9 cellular contexts compared by ENCODE assay signal in genomic region chr12:21941522-21942376, GRCh38. TPM values are rescaled to one million over a fixed set of nuclear protein-coding genes. Genes with fewer than 3 reads are reported as not detected.
DNase-seq lines count a peak whose midpoint lies in the region; ATAC-seq and TF ChIP-seq lines count a peak whose summit lies in the region.
"Had no signal": no experiment of that assay in that cellular context is flagged by ENCODE, and none has a peak within 500 bp of the region (broad histone marks: within the 10 kb centered on the region; RNA-seq: fewer than 3 reads in every experiment).

No MANE protein-coding gene starts in this region.

- H3K27me3 Mint-ChIP-seq in stimulated activated memory B cell treated with anti-CD40 and anti-IgM and Interleukin-4, amounts not matched to agents 10 μg/mL and 1 μg/mL and 100 μg/mL, for 72 hours: peaks cover 36% of the 10 kb centered on the region

- in situ Hi-C loops in mammary epithelial cell (cut with MboI; ENCODE audit: low sequenced_read_pairs in 2 of 2): no loop called here

- H3K36me3 ChIP-seq in mammary epithelial cell (ENCODE audit: insufficient read depth, low read length): no peaks in the 10 kb centered on the region

- H3K4me1 Mint-ChIP-seq in stimulated activated memory B cell treated with anti-CD40 and anti-IgM and Interleukin-4, amounts not matched to agents 10 μg/mL and 1 μg/mL and 100 μg/mL, for 72 hours: no peaks in the 10 kb centered on the region

- H3K79me2 ChIP-seq in mammary epithelial cell (ENCODE audit: insufficient read depth, low read length): no peaks in the 10 kb centered on the region

- H3K4me2 ChIP-seq in mammary epithelial cell (ENCODE audit: insufficient read depth, low read depth, low read length): peak overlapping the region; percentile 68

- H3K9ac ChIP-seq in mammary epithelial cell (ENCODE audit: insufficient read depth, low read length): no peak overlapping the region

- H3K36me3 Mint-ChIP-seq in stimulated activated memory B cell treated with anti-CD40 and anti-IgM and Interleukin-4, amounts not matched to agents 10 μg/mL and 1 μg/mL and 100 μg/mL, for 72 hours: no peaks in the 10 kb centered on the region

- H3K27ac Mint-ChIP-seq in stimulated activated memory B cell treated with anti-CD40 and anti-IgM and Interleukin-4, amounts not matched to agents 10 μg/mL and 1 μg/mL and 100 μg/mL, for 72 hours: no peak overlapping the region

- no peak overlapping the region for H3K27ac ChIP-seq in mammary epithelial cell (ENCODE audit: insufficient read depth, low read depth, low read length)
- H3K27ac ChIP-seq: 22Rv1 had no signal

- ATAC-seq in stimulated activated memory B cell treated with anti-CD40 and anti-IgM and Interleukin-4, amounts not matched to agents 10 μg/mL and 1 μg/mL and 100 μg/mL, for 72 hours: no peak
- ATAC-seq in HG03108 (IDR thresholded peaks at IDR 0.05; ENCODE audit: unreplicated experiment) (no peak), HG03097 (IDR thresholded peaks at IDR 0.05; ENCODE audit: low FRiP score, unreplicated experiment) (no peak)

- H2AFZ ChIP-seq in mammary epithelial cell (ENCODE audit: low read depth, low read length): no peak overlapping the region

- no TSS peak for BruUV-seq in mammary epithelial cell (replicated peaks; lab: Mats Ljungman, UMichigan)

- peak overlapping the region; percentile 1 for H3K4me3 Mint-ChIP-seq in stimulated activated memory B cell treated with anti-CD40 and anti-IgM and Interleukin-4, amounts not matched to agents 10 μg/mL and 1 μg/mL and 100 μg/mL, for 72 hours

- H3K4me3 ChIP-seq in mammary epithelial cell (replicated peaks in 1 of 3; ENCODE audit: insufficient read depth in 1 of 3, low read depth in 2 of 3, low read length in 3 of 3): no peak overlapping the region

- DNase-seq in DMS53 (lab: John Stamatoyannopoulos, UW) (peak; percentile 51), DMS53 treated with DMSO at 0.1 percent for 48 hours (lab: John Stamatoyannopoulos, UW; ENCODE audit: unreplicated experiment) (no peak), mammary epithelial cell (no peak), islet precursor cell (peak; percentile 82), NCI-H526 treated with DMSO at 0.1 percent for 48 hours (lab: John Stamatoyannopoulos, UW) (no peak)

- intact Hi-C loops in mammary epithelial cell (cut with micrococcal nuclease): no loop called here

- no peaks in the 10 kb centered on the region for H4K20me1 ChIP-seq in mammary epithelial cell (ENCODE audit: insufficient read depth, low read length)

- dilution Hi-C loops in mammary epithelial cell (cut with HindIII; ENCODE audit: low sequenced_read_pairs): no loop called here

- peaks cover 27% of the 10 kb centered on the region for H3K27me3 ChIP-seq in mammary epithelial cell (ENCODE audit: insufficient read depth, low read length)

- no peaks in the 10 kb centered on the region for H3K4me1 ChIP-seq in mammary epithelial cell (ENCODE audit: insufficient read depth, low read length)

- H3K9me3 ChIP-seq in mammary epithelial cell (replicated peaks; ENCODE audit: insufficient read depth, low read length): no peaks in the 10 kb centered on the region

- WGBS in mammary epithelial cell (ENCODE audit: low coverage, missing lambda C conversion rate): 12% methylated on average over 31 of the region's 51 CpGs

- CTCF ChIA-PET in mammary epithelial cell (lab: Charles Lee; ENCODE audit: low non-redundant PET): no interaction called here

- peaks cover 2% of the 10 kb centered on the region for H3K9me3 Mint-ChIP-seq in stimulated activated memory B cell treated with anti-CD40 and anti-IgM and Interleukin-4, amounts not matched to agents 10 μg/mL and 1 μg/mL and 100 μg/mL, for 72 hours

- peak in 1 of 2 donors; percentile 1 for TF ChIP-seq CTCF in mammary epithelial cell (conservative IDR thresholded peaks at IDR 0.05 in 1 of 2, IDR thresholded peaks at IDR 0.05 in 1 of 2; ENCODE audit: extremely low read depth in 1 of 2, insufficient read depth in 1 of 2, low read depth in 1 of 2, low read length in 2 of 2)

RNA-seq across cellular contexts. Expression of gene ABCC9, which starts 0.5 kb away (rescaled TPM):
- total RNA-seq in mammary epithelial cell: under 1 TPM in 1 of 2 donors, not detected in 1; under 0.01 TPM
- polyA plus RNA-seq in mammary epithelial cell: not detected
- not detected for polyA minus RNA-seq in mammary epithelial cell

Comparison
In these comparisons a context has a peak if more than half of its experiments do, and no peak if none do; other contexts are left out.
1. DNase-seq: peak in DMS53 (single experiment) and islet precursor cell (single experiment); none in DMS53 treated with DMSO at 0.1 percent for 48 hours (single experiment), mammary epithelial cell (single experiment) and NCI-H526 treated with DMSO at 0.1 percent for 48 hours (single experiment).